ENCODE assay signal across 1 cellular context in genomic region chr14:88195676-88196075, GRCh38.
TF ChIP-seq lines count a peak whose summit lies in the region.

No MANE protein-coding gene starts in this region.

TF ChIP-seq in GM23338, 12 proteins besides CTCF, POLR2A, EP300 and RAD21:
- no peak for TF ChIP-seq ZNF462 (CRISPR knock-in tag; IDR thresholded peaks at IDR 0.05)
- TF ChIP-seq POLR2AphosphoS5 (IDR thresholded peaks at IDR 0.05; ENCODE audit: low read depth): no peak
- no peak for TF ChIP-seq EZH2phosphoT487 (IDR thresholded peaks at IDR 0.05; ENCODE audit: unreplicated experiment)
- TF ChIP-seq, protein P1, sequence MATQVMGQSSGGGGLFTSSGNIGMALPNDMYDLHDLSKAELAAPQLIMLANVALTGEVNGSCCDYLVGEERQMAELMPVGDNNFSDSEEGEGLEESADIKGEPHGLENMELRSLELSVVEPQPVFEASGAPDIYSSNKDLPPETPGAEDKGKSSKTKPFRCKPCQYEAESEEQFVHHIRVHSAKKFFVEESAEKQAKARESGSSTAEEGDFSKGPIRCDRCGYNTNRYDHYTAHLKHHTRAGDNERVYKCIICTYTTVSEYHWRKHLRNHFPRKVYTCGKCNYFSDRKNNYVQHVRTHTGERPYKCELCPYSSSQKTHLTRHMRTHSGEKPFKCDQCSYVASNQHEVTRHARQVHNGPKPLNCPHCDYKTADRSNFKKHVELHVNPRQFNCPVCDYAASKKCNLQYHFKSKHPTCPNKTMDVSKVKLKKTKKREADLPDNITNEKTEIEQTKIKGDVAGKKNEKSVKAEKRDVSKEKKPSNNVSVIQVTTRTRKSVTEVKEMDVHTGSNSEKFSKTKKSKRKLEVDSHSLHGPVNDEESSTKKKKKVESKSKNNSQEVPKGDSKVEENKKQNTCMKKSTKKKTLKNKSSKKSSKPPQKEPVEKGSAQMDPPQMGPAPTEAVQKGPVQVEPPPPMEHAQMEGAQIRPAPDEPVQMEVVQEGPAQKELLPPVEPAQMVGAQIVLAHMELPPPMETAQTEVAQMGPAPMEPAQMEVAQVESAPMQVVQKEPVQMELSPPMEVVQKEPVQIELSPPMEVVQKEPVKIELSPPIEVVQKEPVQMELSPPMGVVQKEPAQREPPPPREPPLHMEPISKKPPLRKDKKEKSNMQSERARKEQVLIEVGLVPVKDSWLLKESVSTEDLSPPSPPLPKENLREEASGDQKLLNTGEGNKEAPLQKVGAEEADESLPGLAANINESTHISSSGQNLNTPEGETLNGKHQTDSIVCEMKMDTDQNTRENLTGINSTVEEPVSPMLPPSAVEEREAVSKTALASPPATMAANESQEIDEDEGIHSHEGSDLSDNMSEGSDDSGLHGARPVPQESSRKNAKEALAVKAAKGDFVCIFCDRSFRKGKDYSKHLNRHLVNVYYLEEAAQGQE (IDR thresholded peaks at IDR 0.05; ENCODE audit: unreplicated experiment): no peak
- no peak for TF ChIP-seq STAT1 (IDR thresholded peaks at IDR 0.05; ENCODE audit: unreplicated experiment)
- TF ChIP-seq JUNB (IDR thresholded peaks at IDR 0.05; ENCODE audit: unreplicated experiment): no peak
- no peak for TF ChIP-seq ETS1 (IDR thresholded peaks at IDR 0.05)
- TF ChIP-seq CREB1 (CRISPR knock-in tag; IDR thresholded peaks at IDR 0.05; ENCODE audit: low read depth): no peak
- TF ChIP-seq ZNF114 (CRISPR knock-in tag; IDR thresholded peaks at IDR 0.05): no peak
- TF ChIP-seq ZNF331 (CRISPR knock-in tag; IDR thresholded peaks at IDR 0.05; ENCODE audit: low read depth): no peak
- TF ChIP-seq EZH2 (IDR thresholded peaks at IDR 0.05; ENCODE audit: low read depth, unreplicated experiment): no peak
- no peak for TF ChIP-seq NANOG (IDR thresholded peaks at IDR 0.05; ENCODE audit: borderline replicate concordance)
TF ChIP-seq in GM23338: peak in this region for 0.
